In genomic region chr10:63711361-63711760, GRCh38 we compare ENCODE assay signal across 12 cellular contexts.
DNase-seq lines count a peak whose midpoint lies in the region; ATAC-seq, FAIRE-seq and TF ChIP-seq lines count a peak whose summit lies in the region.
"Had no signal": no experiment of that assay in that cellular context is flagged by ENCODE, and none has a peak within 500 bp of the region (broad histone marks: within the 10 kb centered on the region; RNA-seq: fewer than 3 reads in every experiment).

No MANE protein-coding gene starts in this region.

- no peak overlapping the region for H3K4me3 ChIP-seq in cardiac fibroblast (replicated peaks in 1 of 2; ENCODE audit: low read depth in 2 of 2, low read length in 2 of 2)
- no peak overlapping the region for H3K4me3 ChIP-seq in kidney (ENCODE audit: low read length in 2 of 2)
- peak overlapping the region in 1 of 2 donors; percentile 14 for H3K4me3 ChIP-seq in stomach smooth muscle (ENCODE audit: low read length in 2 of 2)

- H3K9me3 ChIP-seq in kidney (ENCODE audit: control insufficient read depth in 1 of 2, low read length in 2 of 2) = no peaks in the 10 kb centered on the region
- H3K9me3 ChIP-seq in stomach smooth muscle (ENCODE audit: control insufficient read depth in 2 of 2, low read length in 2 of 2) = no peaks in the 10 kb centered on the region

- ATAC-seq in HG02759 (IDR thresholded peaks at IDR 0.05; ENCODE audit: unreplicated experiment) = no peak
- ATAC-seq: activated naive CD4-positive, alpha-beta T cell treated with anti-CD3 and anti-CD28 coated beads, Interleukin-2, amount 50 U/mL, for 72 hours had no signal

- intact Hi-C loops in kidney (cut with DNase I) = loop anchor here (10.0 kb wide), 1 partner anchor 77 kb away; no protein-coding TSS in a partner anchor

- H3K36me3 ChIP-seq in kidney (ENCODE audit: control insufficient read depth in 1 of 2, insufficient read depth in 2 of 2, low read length in 2 of 2) (no peaks in the 10 kb centered on the region), stomach smooth muscle (ENCODE audit: control insufficient read depth in 2 of 2, insufficient read depth in 2 of 2, low read length in 2 of 2) (no peaks in the 10 kb centered on the region)

- no peak overlapping the region for H3K9ac ChIP-seq in kidney (ENCODE audit: low read length in 2 of 2)
- peak overlapping the region in 1 of 2 donors; percentile 39 for H3K9ac ChIP-seq in stomach smooth muscle (ENCODE audit: low read length in 2 of 2)

- H3K27me3 ChIP-seq in stomach smooth muscle (ENCODE audit: control insufficient read depth in 1 of 2, insufficient read depth in 2 of 2, low read length in 2 of 2) = no peaks in the 10 kb centered on the region

- DNase-seq in NCI-H69 (lab: John Stamatoyannopoulos, UW) (peak; percentile 8), cardiac fibroblast (ENCODE audit: low read depth in 2 of 2) (peak; percentile 30 to 95), kidney (no peak), NCI-H446 (lab: John Stamatoyannopoulos, UW) (no peak), Kasumi-1 (lab: John Stamatoyannopoulos, UW) (no peak), DMS53 (lab: John Stamatoyannopoulos, UW) (no peak)
- DNase-seq: EL; KG1; stimulated activated CD8-positive, alpha-beta memory T cell treated with anti-CD3 and anti-CD28 coated beads, Interleukin-4, amount 100 ng/mL, for 48 hours had no signal

- H3K27ac ChIP-seq in kidney (ENCODE audit: low read depth in 2 of 2, low read length in 2 of 2) (peak overlapping the region; percentile 87 to 91), stomach smooth muscle (ENCODE audit: low read length) (peak overlapping the region; percentile 95)

- H3K4me1 ChIP-seq in kidney (ENCODE audit: control insufficient read depth in 1 of 2, insufficient read depth in 1 of 2, low read depth in 1 of 2, low read length in 2 of 2) = peaks cover 30 to 39% of the 10 kb centered on the region in 2 donors
- peaks cover 42% of the 10 kb centered on the region for H3K4me1 ChIP-seq in stomach smooth muscle (ENCODE audit: control insufficient read depth, insufficient read depth, low read length)

- no peak for TF ChIP-seq CTCF in cardiac fibroblast (IDR thresholded peaks at IDR 0.05; ENCODE audit: low read depth, low read length)
- TF ChIP-seq CTCF in kidney (IDR thresholded peaks at IDR 0.05; ENCODE audit: borderline replicate concordance, extremely low read depth, insufficient read depth) = no peak

- FAIRE-seq in kidney (lab: Jason Lieb, UNC) = no peak

Comparison
In these comparisons a context has a peak if more than half of its experiments do, and no peak if none do; other contexts are left out.
1. DNase-seq: peak in NCI-H69 (single experiment) and cardiac fibroblast (2 of 2); none in kidney (single experiment), NCI-H446 (0 of 2), Kasumi-1 (0 of 2) and DMS53 (single experiment).